ENCODE assay signal across 1 cellular context in the genomic region with DNA sequence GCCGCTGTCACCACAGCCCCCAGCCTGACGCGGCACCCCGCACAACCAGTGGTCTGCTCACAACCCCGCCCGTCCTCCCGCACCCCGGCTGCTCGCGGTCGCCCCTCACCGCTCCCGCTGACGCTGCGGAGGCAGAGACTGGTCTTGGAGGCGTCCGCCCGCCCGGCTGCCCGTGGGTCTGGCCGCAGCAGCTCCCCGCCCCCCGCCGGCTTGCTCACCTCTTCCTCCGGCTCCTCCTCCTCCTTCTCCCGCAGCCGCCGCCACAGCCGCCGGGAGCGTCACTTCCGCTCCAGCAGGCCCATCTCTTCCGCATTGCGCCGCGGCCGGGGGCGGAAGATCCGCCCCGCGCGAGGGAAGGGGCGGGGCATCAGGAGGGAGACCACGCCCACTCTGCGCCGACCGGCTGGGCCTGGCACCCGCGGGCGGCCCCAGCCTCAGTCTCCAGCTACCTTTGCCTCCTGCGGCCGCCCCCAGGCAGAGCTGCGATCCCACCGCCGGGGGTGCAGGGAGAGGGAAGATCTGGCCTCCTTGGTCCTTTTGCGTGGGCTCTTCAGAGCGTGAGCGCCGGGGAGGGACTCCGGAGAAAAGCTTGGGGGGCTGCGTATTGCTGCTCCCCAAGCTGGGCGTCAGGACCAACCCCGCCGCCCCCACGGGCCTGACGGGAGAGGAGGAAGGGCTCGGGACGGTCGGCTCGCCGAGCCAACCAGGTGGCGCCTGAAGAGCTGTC.
A peak's percentile ranks its signal among the peaks of the same experiment; 100 is the strongest.
TF ChIP-seq lines count a peak whose summit lies in the region.

A gene with protein sequence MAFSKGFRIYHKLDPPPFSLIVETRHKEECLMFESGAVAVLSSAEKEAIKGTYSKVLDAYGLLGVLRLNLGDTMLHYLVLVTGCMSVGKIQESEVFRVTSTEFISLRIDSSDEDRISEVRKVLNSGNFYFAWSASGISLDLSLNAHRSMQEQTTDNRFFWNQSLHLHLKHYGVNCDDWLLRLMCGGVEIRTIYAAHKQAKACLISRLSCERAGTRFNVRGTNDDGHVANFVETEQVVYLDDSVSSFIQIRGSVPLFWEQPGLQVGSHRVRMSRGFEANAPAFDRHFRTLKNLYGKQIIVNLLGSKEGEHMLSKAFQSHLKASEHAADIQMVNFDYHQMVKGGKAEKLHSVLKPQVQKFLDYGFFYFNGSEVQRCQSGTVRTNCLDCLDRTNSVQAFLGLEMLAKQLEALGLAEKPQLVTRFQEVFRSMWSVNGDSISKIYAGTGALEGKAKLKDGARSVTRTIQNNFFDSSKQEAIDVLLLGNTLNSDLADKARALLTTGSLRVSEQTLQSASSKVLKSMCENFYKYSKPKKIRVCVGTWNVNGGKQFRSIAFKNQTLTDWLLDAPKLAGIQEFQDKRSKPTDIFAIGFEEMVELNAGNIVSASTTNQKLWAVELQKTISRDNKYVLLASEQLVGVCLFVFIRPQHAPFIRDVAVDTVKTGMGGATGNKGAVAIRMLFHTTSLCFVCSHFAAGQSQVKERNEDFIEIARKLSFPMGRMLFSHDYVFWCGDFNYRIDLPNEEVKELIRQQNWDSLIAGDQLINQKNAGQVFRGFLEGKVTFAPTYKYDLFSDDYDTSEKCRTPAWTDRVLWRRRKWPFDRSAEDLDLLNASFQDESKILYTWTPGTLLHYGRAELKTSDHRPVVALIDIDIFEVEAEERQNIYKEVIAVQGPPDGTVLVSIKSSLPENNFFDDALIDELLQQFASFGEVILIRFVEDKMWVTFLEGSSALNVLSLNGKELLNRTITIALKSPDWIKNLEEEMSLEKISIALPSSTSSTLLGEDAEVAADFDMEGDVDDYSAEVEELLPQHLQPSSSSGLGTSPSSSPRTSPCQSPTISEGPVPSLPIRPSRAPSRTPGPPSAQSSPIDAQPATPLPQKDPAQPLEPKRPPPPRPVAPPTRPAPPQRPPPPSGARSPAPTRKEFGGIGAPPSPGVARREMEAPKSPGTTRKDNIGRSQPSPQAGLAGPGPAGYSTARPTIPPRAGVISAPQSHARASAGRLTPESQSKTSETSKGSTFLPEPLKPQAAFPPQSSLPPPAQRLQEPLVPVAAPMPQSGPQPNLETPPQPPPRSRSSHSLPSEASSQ (N-terminal part only) (minus strand): TSS at position 286 of the 727 bp plus-strand sequence. CDS start 1,118 bp downstream, outside the sequence.

TF ChIP-seq in SK-N-SH, 30 proteins besides CTCF, POLR2A, EP300 and RAD21 (continued from another document):
- TF ChIP-seq, protein P1, sequence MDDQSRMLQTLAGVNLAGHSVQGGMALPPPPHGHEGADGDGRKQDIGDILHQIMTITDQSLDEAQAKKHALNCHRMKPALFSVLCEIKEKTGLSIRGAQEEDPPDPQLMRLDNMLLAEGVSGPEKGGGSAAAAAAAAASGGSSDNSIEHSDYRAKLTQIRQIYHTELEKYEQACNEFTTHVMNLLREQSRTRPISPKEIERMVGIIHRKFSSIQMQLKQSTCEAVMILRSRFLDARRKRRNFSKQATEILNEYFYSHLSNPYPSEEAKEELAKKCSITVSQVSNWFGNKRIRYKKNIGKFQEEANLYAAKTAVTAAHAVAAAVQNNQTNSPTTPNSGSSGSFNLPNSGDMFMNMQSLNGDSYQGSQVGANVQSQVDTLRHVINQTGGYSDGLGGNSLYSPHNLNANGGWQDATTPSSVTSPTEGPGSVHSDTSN (IDR thresholded peaks at IDR 0.05), result peak; percentile 53
- TF ChIP-seq, protein P2, sequence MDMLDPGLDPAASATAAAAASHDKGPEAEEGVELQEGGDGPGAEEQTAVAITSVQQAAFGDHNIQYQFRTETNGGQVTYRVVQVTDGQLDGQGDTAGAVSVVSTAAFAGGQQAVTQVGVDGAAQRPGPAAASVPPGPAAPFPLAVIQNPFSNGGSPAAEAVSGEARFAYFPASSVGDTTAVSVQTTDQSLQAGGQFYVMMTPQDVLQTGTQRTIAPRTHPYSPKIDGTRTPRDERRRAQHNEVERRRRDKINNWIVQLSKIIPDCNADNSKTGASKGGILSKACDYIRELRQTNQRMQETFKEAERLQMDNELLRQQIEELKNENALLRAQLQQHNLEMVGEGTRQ (IDR thresholded peaks at IDR 0.05; ENCODE audit: borderline replicate concordance, low read depth, low read length), result no peak
- TF ChIP-seq, protein P3, sequence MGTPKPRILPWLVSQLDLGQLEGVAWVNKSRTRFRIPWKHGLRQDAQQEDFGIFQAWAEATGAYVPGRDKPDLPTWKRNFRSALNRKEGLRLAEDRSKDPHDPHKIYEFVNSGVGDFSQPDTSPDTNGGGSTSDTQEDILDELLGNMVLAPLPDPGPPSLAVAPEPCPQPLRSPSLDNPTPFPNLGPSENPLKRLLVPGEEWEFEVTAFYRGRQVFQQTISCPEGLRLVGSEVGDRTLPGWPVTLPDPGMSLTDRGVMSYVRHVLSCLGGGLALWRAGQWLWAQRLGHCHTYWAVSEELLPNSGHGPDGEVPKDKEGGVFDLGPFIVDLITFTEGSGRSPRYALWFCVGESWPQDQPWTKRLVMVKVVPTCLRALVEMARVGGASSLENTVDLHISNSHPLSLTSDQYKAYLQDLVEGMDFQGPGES (IDR thresholded peaks at IDR 0.05; ENCODE audit: low read depth, low read length), result no peak
- TF ChIP-seq ELF1 (IDR thresholded peaks at IDR 0.05) (peak; percentile 99), TAF1 (IDR thresholded peaks at IDR 0.05; ENCODE audit: borderline replicate concordance, low read depth, low read length) (peak; percentile 27; the same call in 1 of the 2 replicates)
- TF ChIP-seq, protein P4, sequence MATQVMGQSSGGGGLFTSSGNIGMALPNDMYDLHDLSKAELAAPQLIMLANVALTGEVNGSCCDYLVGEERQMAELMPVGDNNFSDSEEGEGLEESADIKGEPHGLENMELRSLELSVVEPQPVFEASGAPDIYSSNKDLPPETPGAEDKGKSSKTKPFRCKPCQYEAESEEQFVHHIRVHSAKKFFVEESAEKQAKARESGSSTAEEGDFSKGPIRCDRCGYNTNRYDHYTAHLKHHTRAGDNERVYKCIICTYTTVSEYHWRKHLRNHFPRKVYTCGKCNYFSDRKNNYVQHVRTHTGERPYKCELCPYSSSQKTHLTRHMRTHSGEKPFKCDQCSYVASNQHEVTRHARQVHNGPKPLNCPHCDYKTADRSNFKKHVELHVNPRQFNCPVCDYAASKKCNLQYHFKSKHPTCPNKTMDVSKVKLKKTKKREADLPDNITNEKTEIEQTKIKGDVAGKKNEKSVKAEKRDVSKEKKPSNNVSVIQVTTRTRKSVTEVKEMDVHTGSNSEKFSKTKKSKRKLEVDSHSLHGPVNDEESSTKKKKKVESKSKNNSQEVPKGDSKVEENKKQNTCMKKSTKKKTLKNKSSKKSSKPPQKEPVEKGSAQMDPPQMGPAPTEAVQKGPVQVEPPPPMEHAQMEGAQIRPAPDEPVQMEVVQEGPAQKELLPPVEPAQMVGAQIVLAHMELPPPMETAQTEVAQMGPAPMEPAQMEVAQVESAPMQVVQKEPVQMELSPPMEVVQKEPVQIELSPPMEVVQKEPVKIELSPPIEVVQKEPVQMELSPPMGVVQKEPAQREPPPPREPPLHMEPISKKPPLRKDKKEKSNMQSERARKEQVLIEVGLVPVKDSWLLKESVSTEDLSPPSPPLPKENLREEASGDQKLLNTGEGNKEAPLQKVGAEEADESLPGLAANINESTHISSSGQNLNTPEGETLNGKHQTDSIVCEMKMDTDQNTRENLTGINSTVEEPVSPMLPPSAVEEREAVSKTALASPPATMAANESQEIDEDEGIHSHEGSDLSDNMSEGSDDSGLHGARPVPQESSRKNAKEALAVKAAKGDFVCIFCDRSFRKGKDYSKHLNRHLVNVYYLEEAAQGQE (IDR thresholded peaks at IDR 0.05; ENCODE audit: low read depth, low read length), result no peak; the same call in 1 of the 2 replicates
